In genomic region chr22:49936973-49937757, GRCh38 we compare ENCODE assay signal across 8 cellular contexts. TPM values are rescaled to one million over a fixed set of nuclear protein-coding genes. Genes with fewer than 3 reads are reported as not detected.
DNase-seq lines count a peak whose midpoint lies in the region; ATAC-seq and TF ChIP-seq lines count a peak whose summit lies in the region.

No MANE protein-coding gene starts in this region.

- peak overlapping the region; percentile 82 for H3K9ac ChIP-seq in Loucy (ENCODE audit: low read depth, low read length, poor library complexity, severe bottlenecking)
- H3K9ac ChIP-seq in skeletal muscle tissue (ENCODE audit: low read depth in 1 of 3, low read length in 3 of 3): peak overlapping the region; percentile 75 to 90 (median 76)

- H3K27me3 ChIP-seq in Loucy (ENCODE audit: insufficient read depth, low read length, poor library complexity, severe bottlenecking) (no peaks in the 10 kb centered on the region), skeletal muscle tissue (ENCODE audit: control insufficient read depth in 3 of 3, insufficient read depth in 3 of 3, low read length in 3 of 3) (no peaks in the 10 kb centered on the region)

- H3K27ac Mint-ChIP-seq in activated naive CD8-positive, alpha-beta T cell treated with anti-CD3 and anti-CD28 coated beads for 36 hours: peak overlapping the region; percentile 85
- peak overlapping the region in 3 of 6 donors; percentile 65 to 84 (median 68) for H3K27ac Mint-ChIP-seq in immature natural killer cell

- no peaks in the 10 kb centered on the region for H3K27me3 Mint-ChIP-seq in activated naive CD8-positive, alpha-beta T cell treated with anti-CD3 and anti-CD28 coated beads for 36 hours
- H3K27me3 Mint-ChIP-seq in immature natural killer cell (ENCODE audit: low read depth in 3 of 3): peaks cover 0 to 3% (median 2%) of the 10 kb centered on the region in 3 donors

- no peak for TF ChIP-seq CTCF in Loucy (conservative IDR thresholded peaks at IDR 0.05; ENCODE audit: low read length)

- H3K4me3 Mint-ChIP-seq in activated naive CD8-positive, alpha-beta T cell treated with anti-CD3 and anti-CD28 coated beads for 36 hours: peak overlapping the region; percentile 63
- peak overlapping the region; percentile 46 to 63 (median 52) for H3K4me3 Mint-ChIP-seq in immature natural killer cell

- H3K4me3 ChIP-seq in Loucy (ENCODE audit: low read length, poor library complexity, severe bottlenecking): peak overlapping the region; percentile 68
- H3K4me3 ChIP-seq in skeletal muscle tissue (ENCODE audit: low read length in 3 of 3): peak overlapping the region; percentile 55 to 67 (median 59)

- no peaks in the 10 kb centered on the region for H3K9me2 ChIP-seq in Loucy (replicated peaks; ENCODE audit: low read depth, low read length)

- no peak for DNase-seq in activated naive CD8-positive, alpha-beta T cell treated with anti-CD3 and anti-CD28 coated beads for 36 hours
- DNase-seq in immature natural killer cell (no peak), HuH-7.5 (ENCODE audit: low spot score) (no peak), NCI-H146 (lab: John Stamatoyannopoulos, UW) (no peak), GM03348 (ENCODE audit: low spot score) (no peak)

- peak overlapping the region; percentile 96 for H3K27ac ChIP-seq in skeletal muscle tissue (ENCODE audit: low read depth, low read length)

- no peak overlapping the region for H2AFZ ChIP-seq in Loucy (ENCODE audit: low read length)

- no peaks in the 10 kb centered on the region for H3K9me3 ChIP-seq in Loucy (ENCODE audit: insufficient read depth, low read depth, low read length)
- no peaks in the 10 kb centered on the region for H3K9me3 ChIP-seq in skeletal muscle tissue (ENCODE audit: control insufficient read depth in 3 of 3, low read length in 3 of 3)

- peaks cover 37% of the 10 kb centered on the region for H3K4me1 ChIP-seq in Loucy (ENCODE audit: insufficient read depth, low read length, poor library complexity, severe bottlenecking)
- peaks cover 42 to 52% (median 49%) of the 10 kb centered on the region in 3 donors for H3K4me1 ChIP-seq in skeletal muscle tissue (ENCODE audit: control insufficient read depth in 3 of 3, insufficient read depth in 3 of 3, low read length in 3 of 3)

- no peaks in the 10 kb centered on the region for H4K20me1 ChIP-seq in Loucy (ENCODE audit: insufficient read depth, low read length, poor library complexity, severe bottlenecking)

- H3K4me2 ChIP-seq in Loucy (ENCODE audit: low read depth, low read length, poor library complexity, severe bottlenecking): peak overlapping the region; percentile 90

- H3K36me3 Mint-ChIP-seq in activated naive CD8-positive, alpha-beta T cell treated with anti-CD3 and anti-CD28 coated beads for 36 hours: peaks cover 4% of the 10 kb centered on the region
- no peaks in the 10 kb centered on the region for H3K36me3 Mint-ChIP-seq in immature natural killer cell

- H3K4me1 Mint-ChIP-seq in activated naive CD8-positive, alpha-beta T cell treated with anti-CD3 and anti-CD28 coated beads for 36 hours: peaks cover 17% of the 10 kb centered on the region
- peaks cover 6 to 10% of the 10 kb centered on the region in 2 donors for H3K4me1 Mint-ChIP-seq in immature natural killer cell

- H3K9me3 Mint-ChIP-seq in activated naive CD8-positive, alpha-beta T cell treated with anti-CD3 and anti-CD28 coated beads for 36 hours: peaks cover 3% of the 10 kb centered on the region
- H3K9me3 Mint-ChIP-seq in immature natural killer cell: no peaks in the 10 kb centered on the region

- no peaks in the 10 kb centered on the region for H3K79me2 ChIP-seq in Loucy (ENCODE audit: insufficient read depth, low read length)

- no peak for ATAC-seq in HG03139 (IDR thresholded peaks at IDR 0.05; ENCODE audit: unreplicated experiment)

- H3F3A ChIP-seq in Loucy (ENCODE audit: low read depth): peaks cover 10% of the 10 kb centered on the region; the same call in 1 of the 2 replicates

- H3K36me3 ChIP-seq in Loucy (ENCODE audit: insufficient read depth, low read length) (no peaks in the 10 kb centered on the region), skeletal muscle tissue (ENCODE audit: control insufficient read depth in 3 of 3, insufficient read depth in 3 of 3, low read length in 3 of 3) (no peaks in the 10 kb centered on the region)

RNA-seq across cellular contexts. Expression of gene CRELD2, which starts 18.7 kb away (rescaled TPM):
- total RNA-seq in activated naive CD8-positive, alpha-beta T cell treated with anti-CD3 and anti-CD28 coated beads for 36 hours: 10 to 100 TPM; 32.6 to 34.8 TPM
- polyA plus RNA-seq in immature natural killer cell: 10 to 100 TPM; 61.3 to 94.8 (median 76.9) TPM
- total RNA-seq in skeletal muscle tissue: 13.0 TPM

RNA-seq across cellular contexts. Expression of gene ALG12, which starts 18.9 kb away (rescaled TPM):
- total RNA-seq in activated naive CD8-positive, alpha-beta T cell treated with anti-CD3 and anti-CD28 coated beads for 36 hours: 10 to 100 TPM; 14.5 to 15.2 TPM
- 10 to 100 TPM; 11.7 to 26.6 (median 12.6) TPM for polyA plus RNA-seq in immature natural killer cell
- total RNA-seq in skeletal muscle tissue: 9.9 TPM

RNA-seq across cellular contexts. Expression of gene PIM3, which starts 23.4 kb away (rescaled TPM):
- total RNA-seq in activated naive CD8-positive, alpha-beta T cell treated with anti-CD3 and anti-CD28 coated beads for 36 hours: 100 to 1,000 TPM; 134 to 137 TPM
- 10 to 100 TPM; 14.5 to 20.6 (median 15.8) TPM for polyA plus RNA-seq in immature natural killer cell
- total RNA-seq in skeletal muscle tissue: 14.6 TPM
